31 cellular contexts compared by ENCODE assay signal in genomic region chr9:134740071-134740470, GRCh38.
"Had no signal": no experiment of that assay in that cellular context is flagged by ENCODE, and none has a peak within 500 bp of the region (broad histone marks: within the 10 kb centered on the region; RNA-seq: fewer than 3 reads in every experiment).

No MANE protein-coding gene starts in this region.

- H3K27me3 ChIP-seq: ascending aorta, body of pancreas, brain microvascular endothelial cell, breast epithelium had no signal

- H3K27me3 Mint-ChIP-seq: activated CD4-positive, alpha-beta memory T cell treated with anti-CD3 and anti-CD28 coated beads, Interleukin-2, amount 10 ng/mL, durations not matched to agents 7 days and 5 days; activated CD4-positive, alpha-beta T cell treated with anti-CD3 and anti-CD28 coated beads for 36 hours; activated CD4-positive, alpha-beta T cell treated with anti-CD3 and anti-CD28 coated beads, Interleukin-2, amount 10 ng/mL, durations not matched to agents 7 days and 5 days; activated CD8-positive, alpha-beta memory T cell treated with anti-CD3 and anti-CD28 coated beads, Interleukin-2, amount 10 ng/mL, durations not matched to agents 7 days and 5 days; activated naive CD4-positive, alpha-beta T cell treated with anti-CD3 and anti-CD28 coated beads, Interleukin-2, amount 10 ng/mL, durations not matched to agents 7 days and 5 days; activated naive CD4-positive, alpha-beta T cell treated with anti-CD3 and anti-CD28 coated beads, Interleukin-2, amount 50 U/mL, for 24 hours; activated naive CD8-positive, alpha-beta T cell treated with anti-CD3 and anti-CD28 coated beads, Interleukin-2, amount 10 ng/mL, durations not matched to agents 7 days and 5 days; activated naive CD8-positive, alpha-beta T cell treated with anti-CD3 and anti-CD28 coated beads, Interleukin-2, amount 50 U/mL, for 24 hours had no signal

- DNase-seq: activated CD4-positive, alpha-beta memory T cell treated with anti-CD3 and anti-CD28 coated beads, Interleukin-2, amount 10 ng/mL, durations not matched to agents 7 days and 5 days; activated CD4-positive, alpha-beta T cell treated with anti-CD3 and anti-CD28 coated beads for 1 hour; activated CD4-positive, alpha-beta T cell treated with anti-CD3 and anti-CD28 coated beads for 36 hours; activated CD4-positive, alpha-beta T cell treated with anti-CD3 and anti-CD28 coated beads for 48 hours; activated CD4-positive, alpha-beta T cell treated with anti-CD3 and anti-CD28 coated beads, Interleukin-2, amount 10 ng/mL, durations not matched to agents 7 days and 5 days; activated CD4-positive, alpha-beta T cell treated with anti-CD3 and anti-CD28 coated beads, Interleukin-2, amount 50 U/mL, for 48 hours; activated CD4-positive, CD25-positive, alpha-beta regulatory T cell; activated CD8-positive, alpha-beta memory T cell treated with anti-CD3 and anti-CD28 coated beads for 24 hours; activated CD8-positive, alpha-beta memory T cell treated with anti-CD3 and anti-CD28 coated beads, Interleukin-2, amount 10 ng/mL, durations not matched to agents 7 days and 5 days; activated CD8-positive, alpha-beta memory T cell treated with anti-CD3 and anti-CD28 coated beads, Interleukin-2, amount 50 U/mL, for 48 hours; activated CD8-positive, alpha-beta T cell treated with anti-CD3 and anti-CD28 coated beads, Interleukin-2, amount 10 ng/mL, durations not matched to agents 7 days and 5 days; activated effector memory CD4-positive, alpha-beta T cell treated with Interleukin-2 at 50 U/mL for 16 hours; activated gamma-delta T cell; activated naive CD4-positive, alpha-beta T cell treated with anti-CD3 and anti-CD28 coated beads, Interleukin-2, amount 10 ng/mL, durations not matched to agents 7 days and 5 days; activated naive CD4-positive, alpha-beta T cell treated with Interleukin-2 at 50 U/mL for 16 hours; activated naive CD8-positive, alpha-beta T cell treated with anti-CD3 and anti-CD28 coated beads, Interleukin-2, amount 10 ng/mL, durations not matched to agents 7 days and 5 days; activated naive CD8-positive, alpha-beta T cell treated with anti-CD3 and anti-CD28 coated beads, Interleukin-2, amount 50 U/mL, for 24 hours; activated T-cell treated with anti-CD3 and anti-CD28 coated beads, Interleukin-2, amount 50 U/mL, for 24 hours; activated T-cell treated with anti-CD3 and anti-CD28 coated beads, Interleukin-2, amount 50 U/mL, for 48 hours; body of pancreas; brain microvascular endothelial cell; central memory CD4-positive, alpha-beta T cell; T-helper 17 cell had no signal

- H3K4me1 Mint-ChIP-seq: activated CD4-positive, alpha-beta memory T cell treated with anti-CD3 and anti-CD28 coated beads, Interleukin-2, amount 10 ng/mL, durations not matched to agents 7 days and 5 days; activated CD4-positive, alpha-beta T cell treated with anti-CD3 and anti-CD28 coated beads for 36 hours; activated CD4-positive, alpha-beta T cell treated with anti-CD3 and anti-CD28 coated beads, Interleukin-2, amount 10 ng/mL, durations not matched to agents 7 days and 5 days; activated CD8-positive, alpha-beta memory T cell treated with anti-CD3 and anti-CD28 coated beads, Interleukin-2, amount 10 ng/mL, durations not matched to agents 7 days and 5 days; activated naive CD4-positive, alpha-beta T cell treated with anti-CD3 and anti-CD28 coated beads, Interleukin-2, amount 10 ng/mL, durations not matched to agents 7 days and 5 days; activated naive CD4-positive, alpha-beta T cell treated with anti-CD3 and anti-CD28 coated beads, Interleukin-2, amount 50 U/mL, for 24 hours; activated naive CD8-positive, alpha-beta T cell treated with anti-CD3 and anti-CD28 coated beads, Interleukin-2, amount 10 ng/mL, durations not matched to agents 7 days and 5 days; activated naive CD8-positive, alpha-beta T cell treated with anti-CD3 and anti-CD28 coated beads, Interleukin-2, amount 50 U/mL, for 24 hours had no signal

- ATAC-seq: activated CD4-positive, alpha-beta T cell treated with anti-CD3 and anti-CD28 coated beads for 36 hours; activated CD4-positive, CD25-positive, alpha-beta regulatory T cell treated with anti-CD3 and anti-CD28 coated beads, Interleukin-2, amount 50 U/mL, for 24 hours; activated CD8-positive, alpha-beta memory T cell treated with anti-CD3 and anti-CD28 coated beads, Interleukin-2, amount 10 ng/mL, durations not matched to agents 7 days and 5 days; activated CD8-positive, alpha-beta T cell treated with anti-CD3 and anti-CD28 coated beads, Interleukin-2, amount 10 ng/mL, durations not matched to agents 7 days and 5 days; activated naive CD8-positive, alpha-beta T cell treated with anti-CD3 and anti-CD28 coated beads, Interleukin-2, amount 50 U/mL, for 24 hours; body of pancreas; T-helper 17 cell had no signal

- H3K36me3 ChIP-seq: breast epithelium had no signal

- H3K9me3 ChIP-seq: ascending aorta, body of pancreas, breast epithelium had no signal

- H3K4me1 ChIP-seq: ascending aorta, body of pancreas, breast epithelium had no signal

- FAIRE-seq: TTC549 had no signal

- H3K9me3 Mint-ChIP-seq: activated CD4-positive, alpha-beta memory T cell treated with anti-CD3 and anti-CD28 coated beads, Interleukin-2, amount 10 ng/mL, durations not matched to agents 7 days and 5 days; activated CD4-positive, alpha-beta T cell treated with anti-CD3 and anti-CD28 coated beads, Interleukin-2, amount 10 ng/mL, durations not matched to agents 7 days and 5 days; activated naive CD4-positive, alpha-beta T cell treated with anti-CD3 and anti-CD28 coated beads, Interleukin-2, amount 10 ng/mL, durations not matched to agents 7 days and 5 days; activated naive CD4-positive, alpha-beta T cell treated with anti-CD3 and anti-CD28 coated beads, Interleukin-2, amount 50 U/mL, for 24 hours; activated naive CD8-positive, alpha-beta T cell treated with anti-CD3 and anti-CD28 coated beads, Interleukin-2, amount 10 ng/mL, durations not matched to agents 7 days and 5 days; activated naive CD8-positive, alpha-beta T cell treated with anti-CD3 and anti-CD28 coated beads, Interleukin-2, amount 50 U/mL, for 24 hours; activated T-cell treated with anti-CD3 and anti-CD28 coated beads, Interleukin-2, amount 50 U/mL, for 24 hours; activated T-helper 2 cell treated with anti-CD3 and anti-CD28 coated beads, Interferon-gamma antibody, Interleukin-2, Interleukin-4, amounts not matched to agents 10 μg/mL and 5 μg/mL and 100 μg/mL, durations not matched to agents 14 hours and 24 hours and 36 hours had no signal

- H3K36me3 Mint-ChIP-seq: activated CD8-positive, alpha-beta memory T cell treated with anti-CD3 and anti-CD28 coated beads, Interleukin-2, amount 10 ng/mL, durations not matched to agents 7 days and 5 days; activated naive CD4-positive, alpha-beta T cell treated with anti-CD3 and anti-CD28 coated beads, Interleukin-2, amount 10 ng/mL, durations not matched to agents 7 days and 5 days; activated naive CD4-positive, alpha-beta T cell treated with anti-CD3 and anti-CD28 coated beads, Interleukin-2, amount 50 U/mL, for 24 hours; activated naive CD8-positive, alpha-beta T cell; activated naive CD8-positive, alpha-beta T cell treated with anti-CD3 and anti-CD28 coated beads, Interleukin-2, amount 10 ng/mL, durations not matched to agents 7 days and 5 days had no signal

- H3K27ac ChIP-seq: ascending aorta, body of pancreas, brain microvascular endothelial cell, breast epithelium, VCaP had no signal

- H3K4me3 Mint-ChIP-seq: activated CD4-positive, alpha-beta memory T cell treated with anti-CD3 and anti-CD28 coated beads, Interleukin-2, amount 10 ng/mL, durations not matched to agents 7 days and 5 days; activated CD4-positive, alpha-beta T cell treated with anti-CD3 and anti-CD28 coated beads for 36 hours; activated CD4-positive, alpha-beta T cell treated with anti-CD3 and anti-CD28 coated beads, Interleukin-2, amount 10 ng/mL, durations not matched to agents 7 days and 5 days; activated CD8-positive, alpha-beta memory T cell treated with anti-CD3 and anti-CD28 coated beads, Interleukin-2, amount 10 ng/mL, durations not matched to agents 7 days and 5 days; activated CD8-positive, alpha-beta T cell treated with anti-CD3 and anti-CD28 coated beads, Interleukin-2, amount 10 ng/mL, durations not matched to agents 7 days and 5 days; activated naive CD4-positive, alpha-beta T cell treated with anti-CD3 and anti-CD28 coated beads, Interleukin-2, amount 10 ng/mL, durations not matched to agents 7 days and 5 days; activated naive CD4-positive, alpha-beta T cell treated with anti-CD3 and anti-CD28 coated beads, Interleukin-2, amount 50 U/mL, for 24 hours; activated naive CD8-positive, alpha-beta T cell; activated naive CD8-positive, alpha-beta T cell treated with anti-CD3 and anti-CD28 coated beads, Interleukin-2, amount 10 ng/mL, durations not matched to agents 7 days and 5 days; activated naive CD8-positive, alpha-beta T cell treated with anti-CD3 and anti-CD28 coated beads, Interleukin-2, amount 50 U/mL, for 24 hours; activated T-cell treated with anti-CD3 and anti-CD28 coated beads, Interleukin-2, amount 50 U/mL, for 24 hours; T-helper 17 cell had no signal

- H3K27ac Mint-ChIP-seq: activated CD4-positive, alpha-beta memory T cell treated with anti-CD3 and anti-CD28 coated beads, Interleukin-2, amount 10 ng/mL, durations not matched to agents 7 days and 5 days; activated CD4-positive, alpha-beta T cell treated with anti-CD3 and anti-CD28 coated beads for 36 hours; activated CD4-positive, alpha-beta T cell treated with anti-CD3 and anti-CD28 coated beads, Interleukin-2, amount 10 ng/mL, durations not matched to agents 7 days and 5 days; activated CD8-positive, alpha-beta memory T cell treated with anti-CD3 and anti-CD28 coated beads, Interleukin-2, amount 10 ng/mL, durations not matched to agents 7 days and 5 days; activated CD8-positive, alpha-beta T cell treated with anti-CD3 and anti-CD28 coated beads, Interleukin-2, amount 10 ng/mL, durations not matched to agents 7 days and 5 days; activated naive CD4-positive, alpha-beta T cell treated with anti-CD3 and anti-CD28 coated beads, Interleukin-2, amount 10 ng/mL, durations not matched to agents 7 days and 5 days; activated naive CD8-positive, alpha-beta T cell; activated naive CD8-positive, alpha-beta T cell treated with anti-CD3 and anti-CD28 coated beads, Interleukin-2, amount 10 ng/mL, durations not matched to agents 7 days and 5 days; activated naive CD8-positive, alpha-beta T cell treated with anti-CD3 and anti-CD28 coated beads, Interleukin-2, amount 50 U/mL, for 24 hours; activated T-cell treated with anti-CD3 and anti-CD28 coated beads, Interleukin-2, amount 50 U/mL, for 24 hours; activated T-helper 2 cell treated with anti-CD3 and anti-CD28 coated beads, Interferon-gamma antibody, Interleukin-2, Interleukin-4, amounts not matched to agents 10 μg/mL and 5 μg/mL and 100 μg/mL, durations not matched to agents 14 hours and 24 hours and 36 hours; T-helper 17 cell had no signal

- H3K4me3 ChIP-seq: ascending aorta, body of pancreas, breast epithelium had no signal
